ENCODE assay signal across 27 cellular contexts in the genomic region with DNA sequence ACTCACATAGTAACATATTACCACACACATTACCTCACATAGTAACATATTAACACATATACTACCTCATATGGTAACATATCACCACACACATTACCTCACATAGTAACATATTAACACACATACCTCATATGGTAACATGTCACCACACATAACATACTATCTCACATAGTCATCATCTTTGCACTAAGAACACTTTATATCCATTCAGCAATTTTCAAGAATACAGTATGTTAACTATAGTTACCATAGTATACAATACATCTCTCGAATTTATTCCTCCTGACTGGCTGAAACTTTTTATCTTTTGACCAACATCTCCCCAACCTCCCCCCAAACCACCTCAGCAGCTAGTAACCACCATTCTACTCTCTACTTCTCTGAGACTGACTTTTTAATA. TPM values are rescaled to one million over a fixed set of nuclear protein-coding genes. Genes with fewer than 3 reads are reported as not detected.
DNase-seq lines count a peak whose midpoint lies in the region; ATAC-seq, FAIRE-seq and TF ChIP-seq lines count a peak whose summit lies in the region.
"Had no signal": no experiment of that assay in that cellular context is flagged by ENCODE, and none has a peak within 500 bp of the region (broad histone marks: within the 10 kb centered on the region; RNA-seq: fewer than 3 reads in every experiment).

No MANE protein-coding gene starts in this region.

- H3K9me3 Mint-ChIP-seq in activated T-cell treated with anti-CD3 and anti-CD28 coated beads, Interleukin-2, amount 50 U/mL, for 24 hours = peaks cover 4% of the 10 kb centered on the region

- no peaks in the 10 kb centered on the region for H3K79me2 ChIP-seq in HepG2 (ENCODE audit: insufficient read depth, low read length)

- FAIRE-seq in HepG2 (lab: Jason Lieb, UNC) = no peak
- FAIRE-seq in HTR-8/SVneo (lab: Jason Lieb, UNC) = peak; percentile 82
- no peak for FAIRE-seq in kidney (lab: Jason Lieb, UNC)
- FAIRE-seq: GM12878, GM12892, GM19239 had no signal

- no peak for DNase-seq in HepG2 (ENCODE audit: low spot score)
- no peak for DNase-seq in right lobe of liver
- DNase-seq in HTR-8/SVneo (ENCODE audit: insufficient read length, low spot score) = no peak
- no peak for DNase-seq in activated T-cell treated with anti-CD3 and anti-CD28 coated beads, Interleukin-2, amount 50 U/mL, for 24 hours
- no peak for DNase-seq in kidney
- DNase-seq: ACHN; BE2C; C1 segment of cervical spinal cord; CD4-positive, alpha-beta memory T cell; CD4-positive, CD25-positive, alpha-beta regulatory T cell; CD8-positive, alpha-beta memory T cell; COR-L47; DMS 273 treated with DMSO at 0.1 percent for 48 hours; DMS153; DMS53; DMS79; DND-41; EL; GDM1 had no signal

- no peaks in the 10 kb centered on the region for H3K9me3 ChIP-seq in HepG2 (ENCODE audit: low read length)
- H3K9me3 ChIP-seq in right lobe of liver = no peaks in the 10 kb centered on the region
- H3K9me3 ChIP-seq in kidney (ENCODE audit: control insufficient read depth in 1 of 2, low read length in 2 of 2) = no peaks in the 10 kb centered on the region
- H3K9me3 ChIP-seq: BE2C had no signal

- no peak for TF ChIP-seq RAD21 in HepG2 (CRISPR knock-in tag; IDR thresholded peaks at IDR 0.05)

- TF ChIP-seq CTCF in HepG2 (CRISPR knock-in tag; IDR thresholded peaks at IDR 0.05) = no peak
- TF ChIP-seq CTCF in right lobe of liver (IDR thresholded peaks at IDR 0.05) = no peak
- no peak for TF ChIP-seq CTCF in kidney (IDR thresholded peaks at IDR 0.05; ENCODE audit: borderline replicate concordance, extremely low read depth, insufficient read depth)

- H3K4me3 Mint-ChIP-seq in activated T-cell treated with anti-CD3 and anti-CD28 coated beads, Interleukin-2, amount 50 U/mL, for 24 hours = no peak overlapping the region
- H3K4me3 Mint-ChIP-seq: CD14-positive monocyte; CD4-positive, alpha-beta memory T cell; CD4-positive, CD25-positive, alpha-beta regulatory T cell; CD8-positive, alpha-beta memory T cell had no signal

- H3K4me1 ChIP-seq in HepG2 (ENCODE audit: insufficient read depth, low read length) = 0 out of 2 replicates have a peak, but pooled peaks cover 8% of the 10 kb centered on the region
- H3K4me1 ChIP-seq in right lobe of liver = peaks cover 0 to under 1% (median 0%) of the 10 kb centered on the region in 4 donors
- H3K4me1 ChIP-seq in kidney (ENCODE audit: control insufficient read depth in 1 of 2, insufficient read depth in 1 of 2, low read depth in 1 of 2, low read length in 2 of 2) = no peaks in the 10 kb centered on the region
- H3K4me1 ChIP-seq: BE2C, BLaER1 had no signal

- H3K4me1 Mint-ChIP-seq in activated T-cell treated with anti-CD3 and anti-CD28 coated beads, Interleukin-2, amount 50 U/mL, for 24 hours (ENCODE audit: low read depth) = peaks cover 8% of the 10 kb centered on the region
- H3K4me1 Mint-ChIP-seq: CD14-positive monocyte; CD4-positive, alpha-beta memory T cell; CD8-positive, alpha-beta memory T cell had no signal

- POLR2A ChIA-PET in HepG2 (lab: Yijun Ruan, JAX) = no interaction called here

- ATAC-seq in HepG2 = no peak
- ATAC-seq in right lobe of liver = no peak
- ATAC-seq: GM12878 had no signal

- no peaks in the 10 kb centered on the region for H3K36me3 ChIP-seq in HepG2 (replicated peaks in 1 of 2; ENCODE audit: control insufficient read depth in 1 of 2, insufficient read depth in 2 of 2, low read length in 2 of 2)
- H3K36me3 ChIP-seq in right lobe of liver = peaks cover 0 to 8% (median 2%) of the 10 kb centered on the region in 4 donors
- H3K36me3 ChIP-seq in kidney (ENCODE audit: control insufficient read depth in 1 of 2, insufficient read depth in 2 of 2, low read length in 2 of 2) = peaks cover 4 to 8% of the 10 kb centered on the region in 2 donors
- H3K36me3 ChIP-seq: BE2C, BLaER1 had no signal

- H2AFZ ChIP-seq in HepG2 (ENCODE audit: low read length) = no peak overlapping the region

- no peaks in the 10 kb centered on the region for H4K20me1 ChIP-seq in HepG2 (ENCODE audit: insufficient read depth, low read length)
- H4K20me1 ChIP-seq: BLaER1 had no signal

- peaks cover 32% of the 10 kb centered on the region for H3K36me3 Mint-ChIP-seq in activated T-cell treated with anti-CD3 and anti-CD28 coated beads, Interleukin-2, amount 50 U/mL, for 24 hours (ENCODE audit: low read depth)

- H3K4me3 ChIP-seq in HepG2 (replicated peaks in 1 of 3; ENCODE audit: insufficient read depth in 1 of 3, low read depth in 2 of 3, low read length in 3 of 3) = no peak overlapping the region
- H3K4me3 ChIP-seq in right lobe of liver = no peak overlapping the region
- H3K4me3 ChIP-seq in kidney (ENCODE audit: low read length in 2 of 2) = no peak overlapping the region
- H3K4me3 ChIP-seq: BLaER1, GM12878 had no signal

- BruUV-seq in HepG2 (replicated peaks; lab: Mats Ljungman, UMichigan) = no TSS peak

- CTCF ChIA-PET in HepG2 (lab: Yijun Ruan, JAX; ENCODE audit: low intra/inter-chr PET ratio, low total read pairs) = no interaction called here

- intact Hi-C loops in HepG2 (cut with micrococcal nuclease; ENCODE audit: unreplicated experiment) = no loop called here
- intact Hi-C loops in right lobe of liver (cut with DNase I) = no loop called here
- intact Hi-C loops in kidney (cut with DNase I) = no loop called here

- no peaks in the 10 kb centered on the region for H3K27me3 ChIP-seq in HepG2 (ENCODE audit: control insufficient read depth in 1 of 2, insufficient read depth in 2 of 2, low read length in 2 of 2)
- no peaks in the 10 kb centered on the region for H3K27me3 ChIP-seq in right lobe of liver
- H3K27me3 ChIP-seq: BE2C, BLaER1 had no signal

- H3K27ac ChIP-seq in HepG2 (ENCODE audit: extremely low read length, insufficient read depth, low read length) = no peak overlapping the region
- no peak overlapping the region for H3K27ac ChIP-seq in right lobe of liver
- H3K27ac ChIP-seq in kidney (ENCODE audit: low read depth in 2 of 2, low read length in 2 of 2) = no peak overlapping the region
- H3K27ac ChIP-seq: 22Rv1, BLaER1 had no signal

- no peak for TF ChIP-seq POLR2A in HepG2 (IDR thresholded peaks at IDR 0.05; ENCODE audit: insufficient read depth in 1 of 2, low read depth in 2 of 2, low read length in 2 of 2)
- TF ChIP-seq POLR2A in right lobe of liver (IDR thresholded peaks at IDR 0.05) = no peak

- TF ChIP-seq EP300 in HepG2 (IDR thresholded peaks at IDR 0.05; ENCODE audit: low read depth in 2 of 2, low read length in 2 of 2) (no peak), HepG2 (CRISPR knock-in tag; IDR thresholded peaks at IDR 0.05; ENCODE audit: borderline replicate concordance) (no peak)

- no peak overlapping the region for H3K9ac ChIP-seq in HepG2 (ENCODE audit: insufficient read depth, low read depth, low read length)
- no peak overlapping the region for H3K9ac ChIP-seq in kidney (ENCODE audit: low read length in 2 of 2)
- H3K9ac ChIP-seq: BLaER1 had no signal

- in situ Hi-C loops in HepG2 (cut with HindIII; ENCODE audit: extremely low pct_ligation_motif_present, low pct_unique_long_range_greater_than_20kb) = no loop called here

- 0% methylated on average over 1 of the region's 1 CpG for WGBS in HepG2 (ENCODE audit: low lambda C conversion rate)
- 0% methylated on average over 1 of the region's 1 CpG for WGBS in right lobe of liver (ENCODE audit: insufficient coverage, low coverage, low lambda C conversion rate, missing lambda C conversion rate)

- H3K4me2 ChIP-seq in HepG2 (ENCODE audit: low read depth, low read length) = no peak overlapping the region
- H3K4me2 ChIP-seq: BLaER1 had no signal

- H3K27me3 Mint-ChIP-seq in activated T-cell treated with anti-CD3 and anti-CD28 coated beads, Interleukin-2, amount 50 U/mL, for 24 hours = no peaks in the 10 kb centered on the region
- H3K27me3 Mint-ChIP-seq: CD4-positive, alpha-beta memory T cell; CD4-positive, CD25-positive, alpha-beta regulatory T cell; CD8-positive, alpha-beta memory T cell had no signal

- no peak overlapping the region for H3K27ac Mint-ChIP-seq in activated T-cell treated with anti-CD3 and anti-CD28 coated beads, Interleukin-2, amount 50 U/mL, for 24 hours
- H3K27ac Mint-ChIP-seq: CD14-positive monocyte; CD4-positive, alpha-beta memory T cell; CD4-positive, CD25-positive, alpha-beta regulatory T cell; CD8-positive, alpha-beta memory T cell had no signal

RNA-seq across cellular contexts. Expression of a gene that starts 7.6 kb away (rescaled TPM):
- 14.3 and 17.8 TPM in 2 replicates for total RNA-seq in HepG2 (2016; rRNA removed; fragmentation: Illumina TruSeq; extraction: Trizol)
- 3.7 and 3.8 TPM in 2 replicates for total RNA-seq in HepG2 (2016; cell fraction: cytosol; rRNA removed; fragmentation: Illumina TruSeq; extraction: Trizol; ENCODE audit: low read depth)
- 15.0 and 20.1 TPM in 2 replicates for total RNA-seq in HepG2 (2016; cell fraction: insoluble cytoplasmic fraction; rRNA removed; fragmentation: Illumina TruSeq; extraction: Trizol)
- total RNA-seq in HepG2 (2016; cell fraction: membrane; rRNA removed; fragmentation: Illumina TruSeq; extraction: Trizol) = 8.1 and 8.5 TPM in 2 replicates
- 6.4 and 7.9 TPM in 2 replicates for total RNA-seq in HepG2 (2016; cell fraction: nucleus; rRNA removed; fragmentation: Illumina TruSeq; extraction: Trizol)
- polyA plus RNA-seq in HepG2 (2011; rRNA removed) = 18.0 and 23.9 TPM in 2 replicates
- 17.5 and 22.7 TPM in 2 replicates for polyA plus RNA-seq in HepG2 (2011; cell fraction: cytosol; rRNA removed)
- 5.7 and 8.9 TPM in 2 replicates for polyA plus RNA-seq in HepG2 (2011; cell fraction: nucleus; rRNA removed)
- polyA plus RNA-seq in HepG2 (2012) = 16.3 and 22.7 TPM in 2 replicates
- polyA plus RNA-seq in HepG2 (2016; cell fraction: cytosol; fragmentation: Illumina TruSeq; extraction: Trizol; ENCODE audit: low read depth) = 4.7 and 5.5 TPM in 2 replicates
- polyA plus RNA-seq in HepG2 (2016; cell fraction: insoluble cytoplasmic fraction; fragmentation: Illumina TruSeq; extraction: Trizol; ENCODE audit: low read depth) = 26.0 and 26.5 TPM in 2 replicates
- 10.6 and 12.1 TPM in 2 replicates for polyA plus RNA-seq in HepG2 (2016; cell fraction: membrane; fragmentation: Illumina TruSeq; extraction: Trizol; ENCODE audit: low read depth)
- 15.7 and 19.3 TPM in 2 replicates for polyA plus RNA-seq in HepG2 (2016; cell fraction: nucleus; fragmentation: Illumina TruSeq; extraction: Trizol; ENCODE audit: insufficient read depth, low read depth)
- 12.6 and 34.2 TPM in 2 replicates for polyA minus RNA-seq in HepG2 (2011; rRNA and poly(A)+ RNA removed; ENCODE audit: low replicate concordance)
- polyA minus RNA-seq in HepG2 (2011; cell fraction: cytosol; rRNA and poly(A)+ RNA removed) = 8.9 and 11.2 TPM in 2 replicates
- 6.8 and 11.7 TPM in 2 replicates for polyA minus RNA-seq in HepG2 (2011; cell fraction: nucleus; rRNA and poly(A)+ RNA removed)
- 10 to 100 TPM; 24.6 to 35.0 (median 29.5) TPM for total RNA-seq in right lobe of liver
- total RNA-seq in kidney = 7.6 TPM
- polyA plus RNA-seq in kidney (ENCODE audit: insufficient read depth, low read depth, low replicate concordance) = 43.8 TPM

RNA-seq across cellular contexts. Expression of a gene that starts 58.4 kb away (rescaled TPM):
- not detected in 2 replicates for total RNA-seq in HepG2 (2016; rRNA removed; fragmentation: Illumina TruSeq; extraction: Trizol)
- not detected in 2 replicates for total RNA-seq in HepG2 (2016; cell fraction: cytosol; rRNA removed; fragmentation: Illumina TruSeq; extraction: Trizol; ENCODE audit: low read depth)
- not detected in 2 replicates for total RNA-seq in HepG2 (2016; cell fraction: insoluble cytoplasmic fraction; rRNA removed; fragmentation: Illumina TruSeq; extraction: Trizol)
- total RNA-seq in HepG2 (2016; cell fraction: membrane; rRNA removed; fragmentation: Illumina TruSeq; extraction: Trizol) = not detected in 2 replicates
- not detected in 2 replicates for total RNA-seq in HepG2 (2016; cell fraction: nucleus; rRNA removed; fragmentation: Illumina TruSeq; extraction: Trizol)
- not detected in 2 replicates for polyA plus RNA-seq in HepG2 (2011; rRNA removed)
- 0.01 TPM in 1 of 2 replicates, not detected in the other for polyA plus RNA-seq in HepG2 (2011; cell fraction: cytosol; rRNA removed)
- polyA plus RNA-seq in HepG2 (2011; cell fraction: nucleus; rRNA removed) = not detected in 2 replicates
- not detected in 2 replicates for polyA plus RNA-seq in HepG2 (2012)
- not detected in 2 replicates for polyA plus RNA-seq in HepG2 (2016; cell fraction: cytosol; fragmentation: Illumina TruSeq; extraction: Trizol; ENCODE audit: low read depth)
- polyA plus RNA-seq in HepG2 (2016; cell fraction: insoluble cytoplasmic fraction; fragmentation: Illumina TruSeq; extraction: Trizol; ENCODE audit: low read depth) = not detected in 2 replicates
- polyA plus RNA-seq in HepG2 (2016; cell fraction: membrane; fragmentation: Illumina TruSeq; extraction: Trizol; ENCODE audit: low read depth) = not detected in 2 replicates
- polyA plus RNA-seq in HepG2 (2016; cell fraction: nucleus; fragmentation: Illumina TruSeq; extraction: Trizol; ENCODE audit: insufficient read depth, low read depth) = not detected in 2 replicates
- polyA minus RNA-seq in HepG2 (2011; rRNA and poly(A)+ RNA removed; ENCODE audit: low replicate concordance) = not detected in 2 replicates
- not detected in 2 replicates for polyA minus RNA-seq in HepG2 (2011; cell fraction: cytosol; rRNA and poly(A)+ RNA removed)
- not detected in 2 replicates for polyA minus RNA-seq in HepG2 (2011; cell fraction: nucleus; rRNA and poly(A)+ RNA removed)
- under 1 TPM in 5 of 6 experiments, not detected in 1; 0.19 to 0.64 (median 0.51) TPM for total RNA-seq in right lobe of liver
- total RNA-seq in kidney = 0.85 TPM
- polyA plus RNA-seq in kidney (ENCODE audit: insufficient read depth, low read depth, low replicate concordance) = 4.5 TPM
- total RNA-seq: A172; CD4-positive, alpha-beta memory T cell; CD4-positive, CD25-positive, alpha-beta regulatory T cell; CD8-positive, alpha-beta memory T cell; G401 had no signal
- polyA plus RNA-seq: CD14-positive monocyte; CD4-positive, alpha-beta memory T cell; CD4-positive, CD25-positive, alpha-beta regulatory T cell; CD8-positive, alpha-beta memory T cell had no signal
